Comparison of ENCODE assay signal across 19 cellular contexts in the genomic region with DNA sequence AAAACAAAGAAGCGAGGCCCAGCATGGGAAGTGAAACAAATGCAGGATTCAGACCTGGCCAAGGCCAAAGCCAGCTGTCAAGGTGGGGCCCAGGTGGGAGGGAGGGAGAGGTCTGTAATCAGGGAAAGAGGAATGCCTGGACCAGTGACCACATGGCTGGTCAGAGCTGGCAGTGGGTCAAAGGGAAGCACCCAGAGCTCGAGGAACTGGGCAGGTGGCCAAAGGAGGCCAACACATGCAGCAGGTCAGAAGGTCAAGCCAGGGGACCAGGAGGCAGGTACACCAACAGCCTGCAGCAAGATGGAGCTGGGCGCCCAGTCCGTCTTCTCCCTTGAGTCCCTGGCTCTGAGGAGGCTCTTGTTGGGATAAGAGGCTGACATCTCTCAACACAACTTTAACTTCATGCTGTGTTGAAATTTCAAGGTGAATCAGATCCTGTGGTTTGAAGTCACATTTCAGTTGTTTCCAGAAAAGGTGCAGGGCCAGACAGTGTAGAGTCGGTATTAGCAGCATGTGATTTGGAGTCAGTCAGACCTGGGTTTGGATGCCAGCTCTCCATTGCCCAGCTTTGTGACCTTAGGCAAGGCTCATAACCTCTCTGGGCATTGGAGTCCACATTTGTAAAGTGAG. TPM values are rescaled to one million over a fixed set of nuclear protein-coding genes. Genes with fewer than 3 reads are reported as not detected.
DNase-seq lines count a peak whose midpoint lies in the region; ATAC-seq, FAIRE-seq and TF ChIP-seq lines count a peak whose summit lies in the region.
"Had no signal": no experiment of that assay in that cellular context is flagged by ENCODE, and none has a peak within 500 bp of the region (broad histone marks: within the 10 kb centered on the region; RNA-seq: fewer than 3 reads in every experiment).

No MANE protein-coding gene starts in this region.

- peak in 1 of 2 experiments; percentile 47; a peak in 2 of 4 replicates for TF ChIP-seq EP300 in HepG2 (IDR thresholded peaks at IDR 0.05; ENCODE audit: low read depth in 2 of 2, low read length in 2 of 2)
- TF ChIP-seq EP300 in HepG2 (CRISPR knock-in tag; IDR thresholded peaks at IDR 0.05; ENCODE audit: borderline replicate concordance) = no peak

- WGBS in mammary epithelial cell (ENCODE audit: low coverage, missing lambda C conversion rate) = 49% methylated on average over 5 of the region's 5 CpGs
- WGBS in HepG2 (ENCODE audit: low lambda C conversion rate) = 63% methylated on average over 5 of the region's 5 CpGs

- no peak overlapping the region for H3K4me3 ChIP-seq in Caco-2 (ENCODE audit: low read depth, low read length)
- H3K4me3 ChIP-seq in mammary epithelial cell (replicated peaks in 1 of 3; ENCODE audit: insufficient read depth in 1 of 3, low read depth in 2 of 3, low read length in 3 of 3) = no peak overlapping the region
- H3K4me3 ChIP-seq in HepG2 (replicated peaks in 1 of 3; ENCODE audit: insufficient read depth in 1 of 3, low read depth in 2 of 3, low read length in 3 of 3) = no peak overlapping the region
- H3K4me3 ChIP-seq: lower lobe of right lung had no signal

- TF ChIP-seq POLR2A in HepG2 (IDR thresholded peaks at IDR 0.05; ENCODE audit: insufficient read depth in 1 of 2, low read depth in 2 of 2, low read length in 2 of 2) (no peak), H54 (IDR thresholded peaks at IDR 0.05; ENCODE audit: low read depth, low read length) (no peak)

- TF ChIP-seq CTCF in Caco-2 (IDR thresholded peaks at IDR 0.05; ENCODE audit: insufficient read depth in 1 of 2, low read depth in 1 of 2, low read length in 1 of 2, severe bottlenecking in 1 of 2, unreplicated experiment in 1 of 2) = no peak
- no peak for TF ChIP-seq CTCF in mammary epithelial cell (conservative IDR thresholded peaks at IDR 0.05 in 1 of 2, IDR thresholded peaks at IDR 0.05 in 1 of 2; ENCODE audit: extremely low read depth in 1 of 2, insufficient read depth in 1 of 2, low read depth in 1 of 2, low read length in 2 of 2)
- no peak for TF ChIP-seq CTCF in HepG2 (CRISPR knock-in tag; IDR thresholded peaks at IDR 0.05)

- TF ChIP-seq RAD21 in HepG2 (CRISPR knock-in tag; IDR thresholded peaks at IDR 0.05) = no peak

- H3K27me3 Mint-ChIP-seq in Caco-2 (ENCODE audit: insufficient read depth, unreplicated experiment) = no peaks in the 10 kb centered on the region
- H3K27me3 Mint-ChIP-seq: activated naive CD8-positive, alpha-beta T cell treated with anti-CD3 and anti-CD28 coated beads, Interleukin-2, amount 50 U/mL, for 24 hours; CD8-positive, alpha-beta memory T cell; effector memory CD8-positive, alpha-beta T cell had no signal

- H3K9me3 Mint-ChIP-seq in Caco-2 (ENCODE audit: unreplicated experiment) = no peaks in the 10 kb centered on the region
- H3K9me3 Mint-ChIP-seq: activated naive CD8-positive, alpha-beta T cell treated with anti-CD3 and anti-CD28 coated beads, Interleukin-2, amount 50 U/mL, for 24 hours; activated T-cell treated with anti-CD3 and anti-CD28 coated beads, Interleukin-2, amount 50 U/mL, for 72 hours; CD8-positive, alpha-beta memory T cell; effector memory CD8-positive, alpha-beta T cell; nephron had no signal

- dilution Hi-C loops in mammary epithelial cell (cut with HindIII; ENCODE audit: low sequenced_read_pairs) = no loop called here

- in situ Hi-C loops in mammary epithelial cell (cut with MboI; ENCODE audit: low sequenced_read_pairs in 2 of 2) (loop anchor here in 1 of 2 donors (10.0 kb wide), 1 partner anchor 123 kb away; the partner anchor contains the start of genes CEP89 and FAAP24), HepG2 (cut with HindIII; ENCODE audit: extremely low pct_ligation_motif_present, low pct_unique_long_range_greater_than_20kb) (no loop called here)

- H3K4me1 Mint-ChIP-seq in Caco-2 (ENCODE audit: low read depth, unreplicated experiment) = peaks cover 33% of the 10 kb centered on the region
- H3K4me1 Mint-ChIP-seq: nephron had no signal

- ATAC-seq in HepG2 (peak; percentile 36), GM18511 (IDR thresholded peaks at IDR 0.05; ENCODE audit: unreplicated experiment) (no peak), GM21737 (IDR thresholded peaks at IDR 0.05; ENCODE audit: unreplicated experiment) (no peak)
- ATAC-seq: activated naive CD8-positive, alpha-beta T cell treated with anti-CD3 and anti-CD28 coated beads, Interleukin-2, amount 50 U/mL, for 24 hours; activated T-cell treated with anti-CD3 and anti-CD28 coated beads, Interleukin-2, amount 50 U/mL, for 72 hours; effector memory CD8-positive, alpha-beta T cell; foreskin keratinocyte had no signal

- no peak overlapping the region for H2AFZ ChIP-seq in mammary epithelial cell (ENCODE audit: low read depth, low read length)
- H2AFZ ChIP-seq in HepG2 (ENCODE audit: low read length) = no peak overlapping the region

- H3K27ac ChIP-seq in mammary epithelial cell (ENCODE audit: insufficient read depth, low read depth, low read length) = no peak overlapping the region
- H3K27ac ChIP-seq in HepG2 (ENCODE audit: extremely low read length, insufficient read depth, low read length) = no peak overlapping the region
- H3K27ac ChIP-seq: foreskin keratinocyte, lower lobe of right lung had no signal

- peak overlapping the region; percentile 54 for H3K27ac Mint-ChIP-seq in Caco-2 (ENCODE audit: unreplicated experiment)
- H3K27ac Mint-ChIP-seq: activated naive CD8-positive, alpha-beta T cell treated with anti-CD3 and anti-CD28 coated beads, Interleukin-2, amount 50 U/mL, for 24 hours; activated T-cell treated with anti-CD3 and anti-CD28 coated beads, Interleukin-2, amount 50 U/mL, for 72 hours; nephron had no signal

- no peaks in the 10 kb centered on the region for H3K9me3 ChIP-seq in Caco-2
- H3K9me3 ChIP-seq in mammary epithelial cell (replicated peaks; ENCODE audit: insufficient read depth, low read length) = no peaks in the 10 kb centered on the region
- H3K9me3 ChIP-seq in HepG2 (ENCODE audit: low read length) = no peaks in the 10 kb centered on the region
- H3K9me3 ChIP-seq: lower lobe of right lung, SK-N-SH had no signal

- DNase-seq in Caco-2 (peak in 1 of 2 experiments; percentile 51), M059J (ENCODE audit: low read depth) (peak; percentile 49), mammary epithelial cell (peak; percentile 84), HepG2 (ENCODE audit: low spot score) (peak; percentile 76), H54 (ENCODE audit: insufficient read length, low spot score) (no peak), NCI-H1694 treated with DMSO at 0.1 percent for 48 hours (lab: John Stamatoyannopoulos, UW) (no peak)
- DNase-seq: activated CD4-positive, alpha-beta T cell treated with anti-CD3 and anti-CD28 coated beads, Interleukin-2, amount 50 U/mL, for 4 hours; activated naive CD8-positive, alpha-beta T cell treated with anti-CD3 and anti-CD28 coated beads, Interleukin-2, amount 50 U/mL, for 24 hours; activated T-cell treated with anti-CD3 and anti-CD28 coated beads, Interleukin-2, amount 50 U/mL, for 72 hours; CD8-positive, alpha-beta memory T cell; effector memory CD8-positive, alpha-beta T cell; lower lobe of right lung; NCI-H510A; SK-N-SH; stimulated activated CD4-positive, alpha-beta T cell treated with anti-CD3 and anti-CD28 coated beads, Interleukin-15, amount 100 ng/mL, for 24 hours had no signal

- H4K20me1 ChIP-seq in mammary epithelial cell (ENCODE audit: insufficient read depth, low read length) (no peaks in the 10 kb centered on the region), HepG2 (ENCODE audit: insufficient read depth, low read length) (no peaks in the 10 kb centered on the region)

- POLR2A ChIA-PET in Caco-2 (lab: Charles Lee) (no interaction called here), HepG2 (lab: Yijun Ruan, JAX) (interaction anchor here (0.9 to 1.5 kb wide), 4 partner anchors 17 to 61 kb away, joined by 3 to 5 read pairs (median 4); partner anchors contain the start of gene GPATCH1)

- H3K36me3 ChIP-seq in Caco-2 (ENCODE audit: control insufficient read depth, insufficient read depth, low read length) = peaks cover 6% of the 10 kb centered on the region
- H3K36me3 ChIP-seq in mammary epithelial cell (ENCODE audit: insufficient read depth, low read length) = no peaks in the 10 kb centered on the region
- H3K36me3 ChIP-seq in HepG2 (replicated peaks in 1 of 2; ENCODE audit: control insufficient read depth in 1 of 2, insufficient read depth in 2 of 2, low read length in 2 of 2) = peaks cover 12 to 45% of the 10 kb centered on the region in 2 experiments; a peak in 4 of 5 replicates

- intact Hi-C loops in Caco-2 (cut with micrococcal nuclease; ENCODE audit: unreplicated experiment) = no loop called here
- intact Hi-C loops in mammary epithelial cell (cut with micrococcal nuclease) = no loop called here
- intact Hi-C loops in HepG2 (cut with micrococcal nuclease; ENCODE audit: unreplicated experiment) = loop anchor here (1.0 kb wide), 1 partner anchor 34 kb away; the partner anchor contains the start of gene RHPN2

- H3K4me2 ChIP-seq in mammary epithelial cell (ENCODE audit: insufficient read depth, low read depth, low read length) = no peak overlapping the region
- no peak overlapping the region for H3K4me2 ChIP-seq in HepG2 (ENCODE audit: low read depth, low read length)
- H3K4me2 ChIP-seq: SK-N-SH had no signal

- CTCF ChIA-PET in Caco-2 (lab: Charles Lee) (no interaction called here), mammary epithelial cell (lab: Charles Lee; ENCODE audit: low non-redundant PET) (no interaction called here), HepG2 (lab: Yijun Ruan, JAX; ENCODE audit: low intra/inter-chr PET ratio, low total read pairs) (no interaction called here)

- H3K27me3 ChIP-seq in Caco-2 (replicated peaks; ENCODE audit: control insufficient read depth, insufficient read depth, low read length) = no peaks in the 10 kb centered on the region
- H3K27me3 ChIP-seq in mammary epithelial cell (ENCODE audit: insufficient read depth, low read length) = no peaks in the 10 kb centered on the region
- no peaks in the 10 kb centered on the region for H3K27me3 ChIP-seq in HepG2 (ENCODE audit: control insufficient read depth in 1 of 2, insufficient read depth in 2 of 2, low read length in 2 of 2)
- H3K27me3 ChIP-seq: foreskin keratinocyte had no signal

- H3K9ac ChIP-seq in mammary epithelial cell (ENCODE audit: insufficient read depth, low read length) (no peak overlapping the region), HepG2 (ENCODE audit: insufficient read depth, low read depth, low read length) (no peak overlapping the region)
- H3K9ac ChIP-seq: SK-N-SH had no signal

- peaks cover 34% of the 10 kb centered on the region for H3K4me1 ChIP-seq in Caco-2
- H3K4me1 ChIP-seq in mammary epithelial cell (ENCODE audit: insufficient read depth, low read length) = peaks cover 25% of the 10 kb centered on the region
- peaks cover 42% of the 10 kb centered on the region for H3K4me1 ChIP-seq in HepG2 (ENCODE audit: insufficient read depth, low read length)
- H3K4me1 ChIP-seq: foreskin keratinocyte, lower lobe of right lung had no signal

- no peak overlapping the region for H3K4me3 Mint-ChIP-seq in Caco-2 (ENCODE audit: unreplicated experiment)
- H3K4me3 Mint-ChIP-seq: activated naive CD8-positive, alpha-beta T cell treated with anti-CD3 and anti-CD28 coated beads, Interleukin-2, amount 50 U/mL, for 24 hours; activated T-cell treated with anti-CD3 and anti-CD28 coated beads, Interleukin-2, amount 50 U/mL, for 72 hours; CD8-positive, alpha-beta memory T cell; effector memory CD8-positive, alpha-beta T cell; nephron had no signal

- H3K36me3 Mint-ChIP-seq in Caco-2 (ENCODE audit: insufficient read depth, unreplicated experiment) = peaks cover 85% of the 10 kb centered on the region

- no peaks in the 10 kb centered on the region for H3K79me2 ChIP-seq in mammary epithelial cell (ENCODE audit: insufficient read depth, low read length)
- no peaks in the 10 kb centered on the region for H3K79me2 ChIP-seq in HepG2 (ENCODE audit: insufficient read depth, low read length)

- BruUV-seq in Caco-2 (replicated peaks; lab: Mats Ljungman, UMichigan) (no TSS peak), mammary epithelial cell (replicated peaks; lab: Mats Ljungman, UMichigan) (no TSS peak), HepG2 (replicated peaks; lab: Mats Ljungman, UMichigan) (no TSS peak)

- peak; percentile 61 for FAIRE-seq in HepG2 (lab: Jason Lieb, UNC)
- FAIRE-seq in H54 (lab: Jason Lieb, UNC) = no peak

RNA-seq across cellular contexts. Expression of gene GPATCH1, which starts 17.2 kb away (rescaled TPM):
- total RNA-seq in Caco-2 (2022) (16.1 and 17.1 TPM in 2 replicates), mammary epithelial cell (1 to 10 TPM; 7.3 to 7.6 TPM), HepG2 (2016; rRNA removed; fragmentation: Illumina TruSeq; extraction: Trizol) (6.8 and 8.8 TPM in 2 replicates)
- total RNA-seq in M059J (2014; rRNA removed; shearing (Covaris generic)) = 4.7 and 9.8 TPM in 2 replicates
- polyA plus RNA-seq in mammary epithelial cell (5.3 TPM), HepG2 (2011; rRNA removed) (6.4 and 6.9 TPM in 2 replicates)
- polyA minus RNA-seq in mammary epithelial cell = 6.6 TPM
- 3.5 and 3.6 TPM in 2 replicates for total RNA-seq in HepG2 (2016; cell fraction: cytosol; rRNA removed; fragmentation: Illumina TruSeq; extraction: Trizol; ENCODE audit: low read depth)
- total RNA-seq in HepG2 (2016; cell fraction: insoluble cytoplasmic fraction; rRNA removed; fragmentation: Illumina TruSeq; extraction: Trizol) = 6.7 and 8.0 TPM in 2 replicates
- 3.0 and 3.3 TPM in 2 replicates for total RNA-seq in HepG2 (2016; cell fraction: membrane; rRNA removed; fragmentation: Illumina TruSeq; extraction: Trizol)
- 8.0 and 9.4 TPM in 2 replicates for total RNA-seq in HepG2 (2016; cell fraction: nucleus; rRNA removed; fragmentation: Illumina TruSeq; extraction: Trizol)
- polyA plus RNA-seq in HepG2 (2011; cell fraction: cytosol; rRNA removed) = 4.7 and 4.9 TPM in 2 replicates
- 6.1 and 8.1 TPM in 2 replicates for polyA plus RNA-seq in HepG2 (2011; cell fraction: nucleus; rRNA removed)
- polyA plus RNA-seq in HepG2 (2012) = 5.3 and 5.8 TPM in 2 replicates
- 0.41 and 0.49 TPM in 2 replicates for polyA plus RNA-seq in HepG2 (2016; cell fraction: cytosol; fragmentation: Illumina TruSeq; extraction: Trizol; ENCODE audit: low read depth)
- 9.9 and 11.1 TPM in 2 replicates for polyA plus RNA-seq in HepG2 (2016; cell fraction: insoluble cytoplasmic fraction; fragmentation: Illumina TruSeq; extraction: Trizol; ENCODE audit: low read depth)
- 1.2 and 1.4 TPM in 2 replicates for polyA plus RNA-seq in HepG2 (2016; cell fraction: membrane; fragmentation: Illumina TruSeq; extraction: Trizol; ENCODE audit: low read depth)
- polyA plus RNA-seq in HepG2 (2016; cell fraction: nucleus; fragmentation: Illumina TruSeq; extraction: Trizol; ENCODE audit: insufficient read depth, low read depth) = 12.3 and 13.0 TPM in 2 replicates
- 8.9 and 26.0 TPM in 2 replicates for polyA minus RNA-seq in HepG2 (2011; rRNA and poly(A)+ RNA removed; ENCODE audit: low replicate concordance)
- 4.7 and 6.5 TPM in 2 replicates for polyA minus RNA-seq in HepG2 (2011; cell fraction: cytosol; rRNA and poly(A)+ RNA removed)
- polyA minus RNA-seq in HepG2 (2011; cell fraction: nucleus; rRNA and poly(A)+ RNA removed) = 10.9 and 12.7 TPM in 2 replicates

RNA-seq across cellular contexts. Expression of gene RHPN2, which starts 33.5 kb away (rescaled TPM):
- 69.5 and 78.5 TPM in 2 replicates for total RNA-seq in Caco-2 (2022)
- 22.5 and 25.6 TPM in 2 replicates for total RNA-seq in M059J (2014; rRNA removed; shearing (Covaris generic))
- 1 to 10 TPM; 5.0 to 7.0 TPM for total RNA-seq in mammary epithelial cell
- 4.9 TPM for polyA plus RNA-seq in mammary epithelial cell
- polyA minus RNA-seq in mammary epithelial cell = 9.5 TPM
- total RNA-seq in HepG2 (2016; rRNA removed; fragmentation: Illumina TruSeq; extraction: Trizol) = 20.3 and 21.6 TPM in 2 replicates
- total RNA-seq in HepG2 (2016; cell fraction: cytosol; rRNA removed; fragmentation: Illumina TruSeq; extraction: Trizol; ENCODE audit: low read depth) = 2.9 and 3.0 TPM in 2 replicates
- 17.5 and 20.5 TPM in 2 replicates for total RNA-seq in HepG2 (2016; cell fraction: insoluble cytoplasmic fraction; rRNA removed; fragmentation: Illumina TruSeq; extraction: Trizol)
- 6.8 and 7.0 TPM in 2 replicates for total RNA-seq in HepG2 (2016; cell fraction: membrane; rRNA removed; fragmentation: Illumina TruSeq; extraction: Trizol)
- total RNA-seq in HepG2 (2016; cell fraction: nucleus; rRNA removed; fragmentation: Illumina TruSeq; extraction: Trizol) = 12.4 and 14.1 TPM in 2 replicates
- polyA plus RNA-seq in HepG2 (2011; rRNA removed) = 46.6 and 48.0 TPM in 2 replicates
- polyA plus RNA-seq in HepG2 (2011; cell fraction: cytosol; rRNA removed) = 45.4 and 46.7 TPM in 2 replicates
- polyA plus RNA-seq in HepG2 (2011; cell fraction: nucleus; rRNA removed) = 28.4 and 30.4 TPM in 2 replicates
- 35.2 and 42.3 TPM in 2 replicates for polyA plus RNA-seq in HepG2 (2012)
- polyA plus RNA-seq in HepG2 (2016; cell fraction: cytosol; fragmentation: Illumina TruSeq; extraction: Trizol; ENCODE audit: low read depth) = 0.79 and 0.82 TPM in 2 replicates
- polyA plus RNA-seq in HepG2 (2016; cell fraction: insoluble cytoplasmic fraction; fragmentation: Illumina TruSeq; extraction: Trizol; ENCODE audit: low read depth) = 20.4 and 24.3 TPM in 2 replicates
- 2.7 and 3.3 TPM in 2 replicates for polyA plus RNA-seq in HepG2 (2016; cell fraction: membrane; fragmentation: Illumina TruSeq; extraction: Trizol; ENCODE audit: low read depth)
- polyA plus RNA-seq in HepG2 (2016; cell fraction: nucleus; fragmentation: Illumina TruSeq; extraction: Trizol; ENCODE audit: insufficient read depth, low read depth) = 17.9 and 19.2 TPM in 2 replicates
- 40.5 and 85.7 TPM in 2 replicates for polyA minus RNA-seq in HepG2 (2011; rRNA and poly(A)+ RNA removed; ENCODE audit: low replicate concordance)
- polyA minus RNA-seq in HepG2 (2011; cell fraction: cytosol; rRNA and poly(A)+ RNA removed) = 49.3 and 53.6 TPM in 2 replicates
- 29.4 and 36.8 TPM in 2 replicates for polyA minus RNA-seq in HepG2 (2011; cell fraction: nucleus; rRNA and poly(A)+ RNA removed)

RNA-seq across cellular contexts. Expression of gene WDR88, which starts 33.8 kb away (rescaled TPM):
- total RNA-seq in Caco-2 (2022) (0.20 and 0.37 TPM in 2 replicates), mammary epithelial cell (under 1 TPM in 1 of 2 donors, not detected in 1; 0.33 TPM), HepG2 (2016; rRNA removed; fragmentation: Illumina TruSeq; extraction: Trizol) (not detected in 2 replicates)
- not detected in 2 replicates for total RNA-seq in M059J (2014; rRNA removed; shearing (Covaris generic))
- polyA plus RNA-seq in mammary epithelial cell (not detected), HepG2 (2011; rRNA removed) (0.09 TPM in 1 of 2 replicates, not detected in the other)
- not detected for polyA minus RNA-seq in mammary epithelial cell
- not detected in 2 replicates for total RNA-seq in HepG2 (2016; cell fraction: cytosol; rRNA removed; fragmentation: Illumina TruSeq; extraction: Trizol; ENCODE audit: low read depth)
- total RNA-seq in HepG2 (2016; cell fraction: insoluble cytoplasmic fraction; rRNA removed; fragmentation: Illumina TruSeq; extraction: Trizol) = 0.09 TPM in 1 of 2 replicates, not detected in the other
- not detected in 2 replicates for total RNA-seq in HepG2 (2016; cell fraction: membrane; rRNA removed; fragmentation: Illumina TruSeq; extraction: Trizol)
- not detected in 2 replicates for total RNA-seq in HepG2 (2016; cell fraction: nucleus; rRNA removed; fragmentation: Illumina TruSeq; extraction: Trizol)
- not detected in 2 replicates for polyA plus RNA-seq in HepG2 (2011; cell fraction: cytosol; rRNA removed)
- 0.07 TPM in 1 of 2 replicates, not detected in the other for polyA plus RNA-seq in HepG2 (2011; cell fraction: nucleus; rRNA removed)
- polyA plus RNA-seq in HepG2 (2012) = 0.12 and 0.20 TPM in 2 replicates
- polyA plus RNA-seq in HepG2 (2016; cell fraction: cytosol; fragmentation: Illumina TruSeq; extraction: Trizol; ENCODE audit: low read depth) = not detected in 2 replicates
- not detected in 2 replicates for polyA plus RNA-seq in HepG2 (2016; cell fraction: insoluble cytoplasmic fraction; fragmentation: Illumina TruSeq; extraction: Trizol; ENCODE audit: low read depth)
- polyA plus RNA-seq in HepG2 (2016; cell fraction: membrane; fragmentation: Illumina TruSeq; extraction: Trizol; ENCODE audit: low read depth) = not detected in 2 replicates
- polyA plus RNA-seq in HepG2 (2016; cell fraction: nucleus; fragmentation: Illumina TruSeq; extraction: Trizol; ENCODE audit: insufficient read depth, low read depth) = not detected in 2 replicates
- 0.26 TPM in 1 of 2 replicates, not detected in the other for polyA minus RNA-seq in HepG2 (2011; rRNA and poly(A)+ RNA removed; ENCODE audit: low replicate concordance)
- not detected in 2 replicates for polyA minus RNA-seq in HepG2 (2011; cell fraction: cytosol; rRNA and poly(A)+ RNA removed)
- polyA minus RNA-seq in HepG2 (2011; cell fraction: nucleus; rRNA and poly(A)+ RNA removed) = not detected in 2 replicates
- total RNA-seq: activated T-cell treated with anti-CD3 and anti-CD28 coated beads, Interleukin-2, amount 50 U/mL, for 72 hours; CD8-positive, alpha-beta memory T cell; foreskin keratinocyte; lower lobe of right lung had no signal
- polyA plus RNA-seq: foreskin keratinocyte, SK-N-SH had no signal

Comparison
In these comparisons a context has a peak if more than half of its experiments do, and no peak if none do; other contexts are left out.
1. DNase-seq: peak in M059J (single experiment), mammary epithelial cell (single experiment) and HepG2 (single experiment); none in H54 (single experiment) and NCI-H1694 treated with DMSO at 0.1 percent for 48 hours (single experiment).